In genomic region chr1:6317101-6317760, GRCh38 we compare ENCODE assay signal across 21 cellular contexts. TPM values are rescaled to one million over a fixed set of nuclear protein-coding genes. Genes with fewer than 3 reads are reported as not detected.
DNase-seq lines count a peak whose midpoint lies in the region; ATAC-seq, FAIRE-seq and TF ChIP-seq lines count a peak whose summit lies in the region.
"Had no signal": no experiment of that assay in that cellular context is flagged by ENCODE, and none has a peak within 500 bp of the region (broad histone marks: within the 10 kb centered on the region; RNA-seq: fewer than 3 reads in every experiment).

No MANE protein-coding gene starts in this region.

- H3K4me1 ChIP-seq in osteoblast (ENCODE audit: insufficient read depth, low read length), result no peaks in the 10 kb centered on the region
- H3K4me1 ChIP-seq: heart left ventricle, parathyroid adenoma had no signal

- H2AFZ ChIP-seq in osteoblast (ENCODE audit: low read length), result no peak overlapping the region
- H2AFZ ChIP-seq: parathyroid adenoma had no signal

- no peak for FAIRE-seq in bronchial epithelial cell (lab: Jason Lieb, UNC)
- FAIRE-seq: GM12891 had no signal

- H3K4me2 ChIP-seq in osteoblast (ENCODE audit: insufficient read depth, low read length), result no peak overlapping the region
- H3K4me2 ChIP-seq: BLaER1 treated with 17β-estradiol and CSF1 and Interleukin-3, amounts not matched to agents 10 nM and 100 nM had no signal

- TF ChIP-seq CTCF in NB4 (IDR thresholded peaks at IDR 0.05; ENCODE audit: low read depth, low read length) (no peak), bronchial epithelial cell (IDR thresholded peaks at IDR 0.05; ENCODE audit: insufficient read depth, low read length, severe bottlenecking) (no peak), osteoblast (IDR thresholded peaks at IDR 0.05; ENCODE audit: extremely low read depth, low read depth, low read length) (no peak)

- H4K20me1 ChIP-seq in osteoblast (ENCODE audit: insufficient read depth, low read length), result no peaks in the 10 kb centered on the region

- peak; percentile 92 for DNase-seq in GF-D8 (lab: John Stamatoyannopoulos, UW)
- DNase-seq in NB4 (ENCODE audit: low read depth), result peak; percentile 17
- peak; percentile 11 for DNase-seq in bronchial epithelial cell (ENCODE audit: low read depth)
- DNase-seq in osteoblast (ENCODE audit: insufficient read length, low spot score, missing footprints), result peak; percentile 73
- no peak for DNase-seq in cerebellum (ENCODE audit: low spot score)
- no peak for DNase-seq in C1 segment of cervical spinal cord (lab: John Stamatoyannopoulos, UW)
- no peak for DNase-seq in D341Med (ENCODE audit: low spot score)
- DNase-seq: activated CD8-positive, alpha-beta memory T cell treated with anti-CD3 and anti-CD28 coated beads, Interleukin-2, amount 50 U/mL, for 48 hours; activated naive CD4-positive, alpha-beta T cell treated with anti-CD3 and anti-CD28 coated beads, Interleukin-2, amount 50 U/mL, for 16 hours; caudate nucleus; heart left ventricle; kidney glomerular epithelial cell; mucosa of descending colon; MV-4-11; NCI-H2171; spleen had no signal

- no peak for ATAC-seq in GM21737 (IDR thresholded peaks at IDR 0.05; ENCODE audit: unreplicated experiment)
- ATAC-seq: activated CD4-positive, CD25-positive, alpha-beta regulatory T cell treated with anti-CD3 and anti-CD28 coated beads, Interleukin-2, amount 50 U/mL, for 24 hours; heart left ventricle; mucosa of descending colon had no signal

- no peaks in the 10 kb centered on the region for H3K27me3 ChIP-seq in bronchial epithelial cell (ENCODE audit: control insufficient read depth, insufficient read depth, low read length)
- no peaks in the 10 kb centered on the region for H3K27me3 ChIP-seq in osteoblast (ENCODE audit: insufficient read depth, low read length)
- H3K27me3 ChIP-seq: BLaER1 treated with 17β-estradiol and CSF1 and Interleukin-3, amounts not matched to agents 10 nM and 100 nM; heart left ventricle; spleen had no signal

- H3K27ac ChIP-seq in osteoblast (ENCODE audit: low read depth, low read length), result no peak overlapping the region
- H3K27ac ChIP-seq: heart left ventricle, parathyroid adenoma, spleen had no signal

- peaks cover 31% of the 10 kb centered on the region for H3K36me3 ChIP-seq in bronchial epithelial cell (ENCODE audit: control insufficient read depth, insufficient read depth, low read length)
- H3K36me3 ChIP-seq in osteoblast (ENCODE audit: insufficient read depth, low read length), result peaks cover 4% of the 10 kb centered on the region
- H3K36me3 ChIP-seq: heart left ventricle had no signal

- H3K79me2 ChIP-seq in osteoblast (ENCODE audit: insufficient read depth, low read length), result no peaks in the 10 kb centered on the region
- H3K79me2 ChIP-seq: parathyroid adenoma had no signal

- H3K4me3 ChIP-seq in NB4 (ENCODE audit: low read depth, low read length) (no peak overlapping the region), bronchial epithelial cell (ENCODE audit: low read depth, low read length) (no peak overlapping the region), osteoblast (ENCODE audit: insufficient read depth, low read length) (no peak overlapping the region)
- H3K4me3 ChIP-seq: BLaER1 treated with 17β-estradiol and CSF1 and Interleukin-3, amounts not matched to agents 10 nM and 100 nM; heart left ventricle; mucosa of descending colon; spleen had no signal

- TF ChIP-seq POLR2A in NB4 (IDR thresholded peaks at IDR 0.05; ENCODE audit: extremely low read depth, insufficient read length), result no peak

- no peaks in the 10 kb centered on the region for H3K9me3 ChIP-seq in osteoblast (ENCODE audit: low read depth, low read length)
- H3K9me3 ChIP-seq: BLaER1 treated with 17β-estradiol and CSF1 and Interleukin-3, amounts not matched to agents 10 nM and 100 nM; heart left ventricle; mucosa of descending colon; spleen had no signal

RNA-seq across cellular contexts. Expression of gene GPR153, which starts 56.3 kb away (rescaled TPM):
- total RNA-seq in bronchial epithelial cell (16.5 and 44.2 TPM in 2 replicates), osteoblast (2.9 and 4.0 TPM in 2 replicates), cerebellum (9.9 TPM)

Comparison
In these comparisons a context has a peak if more than half of its experiments do, and no peak if none do; other contexts are left out.
1. DNase-seq: peak in GF-D8 (single experiment), NB4 (single experiment), bronchial epithelial cell (single experiment) and osteoblast (single experiment); none in cerebellum (single experiment), C1 segment of cervical spinal cord (0 of 14) and D341Med (single experiment).